In genomic region chr12:69738351-69739286, GRCh38 we compare ENCODE assay signal across 8 cellular contexts. TPM values are rescaled to one million over a fixed set of nuclear protein-coding genes. Genes with fewer than 3 reads are reported as not detected.
A peak's percentile ranks its signal among the peaks of the same experiment; 100 is the strongest.
DNase-seq lines count a peak whose midpoint lies in the region; ATAC-seq, FAIRE-seq and TF ChIP-seq lines count a peak whose summit lies in the region.

RAB3IP (plus strand) TSS chr12:69738860; CDS start chr12:69755409, 16,549 bp downstream.

- peak; percentile 84 for TF ChIP-seq CTCF in GM12875 (IDR thresholded peaks at IDR 0.05; ENCODE audit: borderline replicate concordance, insufficient read depth, low read depth, low read length)
- TF ChIP-seq CTCF in prostate gland (IDR thresholded peaks at IDR 0.05): peak; percentile 57 to 72 (median 70)

- peak within 1 kb of the TSS; percentile 67 for H3K4me3 ChIP-seq in GM12875 (ENCODE audit: low read depth, low read length)
- peak within 1 kb of the TSS; percentile 93 for H3K4me3 ChIP-seq in adipocyte (ENCODE audit: low read length)
- peak within 1 kb of the TSS; percentile 84 to 92 for H3K4me3 ChIP-seq in prostate gland

- FAIRE-seq in urothelium cell line (lab: Jason Lieb, UNC): peak; percentile 17

- H3K36me3 ChIP-seq in adipocyte (ENCODE audit: control insufficient read depth, insufficient read depth, low read length, severe bottlenecking) (no peaks in the 10 kb centered on the region), prostate gland (no peaks in the 10 kb centered on the region)

- DNase-seq in NCI-H1092 (lab: John Stamatoyannopoulos, UW): peak; percentile 80
- DNase-seq in T follicular helper cell (ENCODE audit: low read depth): peak; percentile 90
- peak; percentile 92 for DNase-seq in adipocyte (ENCODE audit: low read depth)
- DNase-seq in left cardiac atrium: peak; percentile 89
- peak; percentile 88 for DNase-seq in prostate gland (ENCODE audit: low spot score)
- DNase-seq in urothelium cell line (ENCODE audit: low spot score): peak; percentile 95

- intact Hi-C loops in left cardiac atrium (cut with DNase I): no loop called here
- intact Hi-C loops in prostate gland (cut with DNase I): no loop called here

- peak; percentile 74 for TF ChIP-seq POLR2A in prostate gland (IDR thresholded peaks at IDR 0.05)

- ATAC-seq in HG02623 (IDR thresholded peaks at IDR 0.05; ENCODE audit: unreplicated experiment): peak; percentile 78
- ATAC-seq in left cardiac atrium: peak; percentile 97 to 98

- H3K9ac ChIP-seq in adipocyte (ENCODE audit: low read length): peak within 1 kb of the TSS; percentile 68

- H3K27me3 ChIP-seq in adipocyte (replicated peaks; ENCODE audit: control insufficient read depth, insufficient read depth, low read length): no peaks in the 10 kb centered on the region
- no peaks in the 10 kb centered on the region for H3K27me3 ChIP-seq in prostate gland (replicated peaks; ENCODE audit: insufficient read depth)

- 2% methylated on average over 32 of the region's 110 CpGs for WGBS in prostate gland

- H3K4me1 ChIP-seq in adipocyte (ENCODE audit: control insufficient read depth, insufficient read depth, low read length): no peaks in the 10 kb centered on the region
- H3K4me1 ChIP-seq in prostate gland (replicated peaks): no peaks in the 10 kb centered on the region

- H3K27ac ChIP-seq in prostate gland: peak within 1 kb of the TSS; percentile 94 to 95

- H3K9me3 ChIP-seq in adipocyte (ENCODE audit: control insufficient read depth, low read length) (no peaks in the 10 kb centered on the region), prostate gland (no peaks in the 10 kb centered on the region)

RNA-seq across cellular contexts. Expression of gene RAB3IP, which starts in this region (rescaled TPM):
- total RNA-seq in left cardiac atrium (10 to 100 TPM; 16.2 to 26.0 TPM), prostate gland (10 to 100 TPM; 35.2 to 40.3 TPM)

Comparison
In these comparisons a context has a peak if more than half of its experiments do, and no peak if none do; other contexts are left out.
1. Peak in every context shown above with its lines: DNase-seq, ATAC-seq, H3K4me3 ChIP-seq and H3K27ac ChIP-seq.